9 cellular contexts compared by ENCODE assay signal in the genomic region with DNA sequence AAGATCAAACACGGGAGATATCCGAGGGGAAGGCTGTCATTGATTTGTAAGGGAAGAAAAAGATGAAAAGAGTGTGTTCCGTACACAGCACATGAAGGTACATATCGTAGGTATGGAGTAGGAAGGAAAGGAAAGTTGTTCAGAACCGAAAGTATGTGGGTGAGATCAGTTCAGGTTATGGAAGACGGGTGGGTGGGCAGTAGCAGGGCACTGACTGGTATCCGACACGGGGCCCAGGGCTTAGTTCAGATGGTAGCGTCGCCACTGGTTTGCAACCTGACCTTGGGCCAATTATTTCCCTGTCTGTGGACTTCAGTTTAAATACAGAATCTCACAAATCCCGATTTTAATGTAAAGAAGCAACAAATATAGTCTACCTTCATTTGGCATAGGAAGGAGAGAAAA. TPM values are rescaled to one million over a fixed set of nuclear protein-coding genes. Genes with fewer than 3 reads are reported as not detected.
A peak's percentile ranks its signal among the peaks of the same experiment; 100 is the strongest.
DNase-seq lines count a peak whose midpoint lies in the region; ATAC-seq, FAIRE-seq and TF ChIP-seq lines count a peak whose summit lies in the region.
"Had no signal": no experiment of that assay in that cellular context is flagged by ENCODE, and none has a peak within 500 bp of the region (broad histone marks: within the 10 kb centered on the region; RNA-seq: fewer than 3 reads in every experiment).

No MANE protein-coding gene starts in this region.

- FAIRE-seq in GM19239 (lab: Jason Lieb, UNC) (peak; percentile 90), H1 (lab: Jason Lieb, UNC) (no peak)

- H4K5ac ChIP-seq in H1 (ENCODE audit: insufficient read length, low read depth, low read length) = no peak overlapping the region

- H3K4me1 Mint-ChIP-seq in T-cell = peaks cover 47 to 58% (median 55%) of the 10 kb centered on the region in 3 donors
- peaks cover 25 to 61% (median 39%) of the 10 kb centered on the region in 4 donors for H3K4me1 Mint-ChIP-seq in naive thymus-derived CD8-positive, alpha-beta T cell

- peak overlapping the region; percentile 86 to 88 for H3K27ac Mint-ChIP-seq in T-cell
- H3K27ac Mint-ChIP-seq in naive thymus-derived CD8-positive, alpha-beta T cell = peak overlapping the region; percentile 72 to 97 (median 92)

- H3K4me3 Mint-ChIP-seq in T-cell = peak overlapping the region; percentile 88 to 93 (median 93)
- H3K4me3 Mint-ChIP-seq in naive thymus-derived CD8-positive, alpha-beta T cell = peak overlapping the region; percentile 81 to 98 (median 96)

- no peaks in the 10 kb centered on the region for H3K27me3 Mint-ChIP-seq in T-cell
- no peaks in the 10 kb centered on the region for H3K27me3 Mint-ChIP-seq in naive thymus-derived CD8-positive, alpha-beta T cell

- H3K36me3 ChIP-seq in H1 (ENCODE audit: control insufficient read depth in 2 of 4, insufficient read depth in 4 of 4, low read length in 3 of 4) (no peaks in the 10 kb centered on the region), upper lobe of right lung (peaks cover 4% of the 10 kb centered on the region)

- H3K23me2 ChIP-seq in H1 (ENCODE audit: low read depth, low read length) = peaks cover 8% of the 10 kb centered on the region

- no peaks in the 10 kb centered on the region for H3K79me2 ChIP-seq in H1 (ENCODE audit: control insufficient read depth in 1 of 2, insufficient read depth in 2 of 2, low read length in 2 of 2)

- no peak overlapping the region for H2AFZ ChIP-seq in H1 (ENCODE audit: low read length)

- peaks cover 45 to 75% (median 66%) of the 10 kb centered on the region in 4 experiments for H3K27me3 ChIP-seq in H1 (replicated peaks in 1 of 4; ENCODE audit: control insufficient read depth in 3 of 4, extremely low read depth in 1 of 4, insufficient read depth in 3 of 4, low read length in 3 of 4)
- no peaks in the 10 kb centered on the region for H3K27me3 ChIP-seq in upper lobe of right lung

- peaks cover 6% of the 10 kb centered on the region for H3K36me3 Mint-ChIP-seq in T-cell
- peaks cover 0 to 17% (median 0%) of the 10 kb centered on the region in 3 donors for H3K36me3 Mint-ChIP-seq in naive thymus-derived CD8-positive, alpha-beta T cell

- no peak overlapping the region for H2AK5ac ChIP-seq in H1 (ENCODE audit: low read depth, low read length)

- no peak overlapping the region for H2BK12ac ChIP-seq in H1 (ENCODE audit: low read depth, low read length)

- TF ChIP-seq POLR2A in H1 (IDR thresholded peaks at IDR 0.05; ENCODE audit: control extremely low read depth in 1 of 2, low read depth in 2 of 2, low read length in 2 of 2) = no peak

- H4K8ac ChIP-seq in H1 (ENCODE audit: extremely low read depth, insufficient read depth, low read length) = no peak overlapping the region

- no peak overlapping the region for H2BK15ac ChIP-seq in H1 (ENCODE audit: low read length)

- H3K56ac ChIP-seq in H1 (replicated peaks; ENCODE audit: insufficient read length, low read depth, low read length) = no peak overlapping the region

- no peaks in the 10 kb centered on the region for H3K9me3 Mint-ChIP-seq in T-cell
- H3K9me3 Mint-ChIP-seq in naive thymus-derived CD8-positive, alpha-beta T cell = no peaks in the 10 kb centered on the region

- no peaks in the 10 kb centered on the region for H3K79me1 ChIP-seq in H1 (ENCODE audit: low read depth, low read length)

- no peak for TF ChIP-seq CTCF in H1 (IDR thresholded peaks at IDR 0.05; ENCODE audit: control extremely low read depth in 1 of 3, insufficient read depth in 1 of 3, low read depth in 1 of 3, low read length in 3 of 3)
- no peak for TF ChIP-seq CTCF in upper lobe of right lung (IDR thresholded peaks at IDR 0.05)

- H2BK20ac ChIP-seq in H1 (ENCODE audit: low read length) = no peak overlapping the region

- no peak for TF ChIP-seq RAD21 in H1 (IDR thresholded peaks at IDR 0.05 in 1 of 2, conservative IDR thresholded peaks at IDR 0.05 in 1 of 2; ENCODE audit: low read depth in 2 of 2, low read length in 2 of 2)

- no peak overlapping the region for H2BK120ac ChIP-seq in H1 (replicated peaks; ENCODE audit: low read depth, low read length)

- intact Hi-C loops in upper lobe of right lung (cut with DNase I) = no loop called here

- POLR2A ChIA-PET in T-cell (lab: Charles Lee) = interaction anchor here (0.6 to 0.7 kb wide), 4 partner anchors 8 to 114 kb away, joined by 3 to 8 read pairs (median 4); no protein-coding TSS in a partner anchor
- POLR2A ChIA-PET in H1 (lab: Charles Lee; ENCODE audit: partially characterized antibody) = interaction anchor here (0.9 kb wide), 1 partner anchor 31 kb away, joined by 3 read pairs; no protein-coding TSS in a partner anchor
- POLR2A ChIA-PET in naive thymus-derived CD8-positive, alpha-beta T cell (lab: Charles Lee) = no interaction called here

- H3K9me3 ChIP-seq in H1 (ENCODE audit: insufficient read depth in 2 of 2, low read depth in 1 of 2, low read length in 1 of 2) (no peaks in the 10 kb centered on the region), upper lobe of right lung (no peaks in the 10 kb centered on the region)

- no peak overlapping the region for H4K91ac ChIP-seq in H1 (replicated peaks; ENCODE audit: insufficient read length, low read length)

- no peak overlapping the region for H3K14ac ChIP-seq in H1 (ENCODE audit: insufficient read length)

- no peak overlapping the region for H3K23ac ChIP-seq in H1 (ENCODE audit: insufficient read length)

- H4K20me1 ChIP-seq in H1 (replicated peaks in 1 of 2; ENCODE audit: control insufficient read depth in 1 of 2, insufficient read depth in 2 of 2, low read length in 2 of 2) = peaks cover 5 to 22% of the 10 kb centered on the region in 2 experiments

- peak overlapping the region in 1 of 4 experiments; percentile 30; a peak in 2 of 7 replicates for H3K9ac ChIP-seq in H1 (replicated peaks in 1 of 4; ENCODE audit: extremely low read depth in 1 of 4, low read depth in 3 of 4, low read length in 3 of 4)

- H3K4me1 ChIP-seq in H1 (replicated peaks in 1 of 4; ENCODE audit: control insufficient read depth in 3 of 4, insufficient read depth in 4 of 4, low read length in 3 of 4) = peaks cover 4 to 26% (median 12%) of the 10 kb centered on the region in 4 experiments
- H3K4me1 ChIP-seq in upper lobe of right lung = peaks cover 55% of the 10 kb centered on the region

- H3K18ac ChIP-seq in H1 (ENCODE audit: extremely low read depth, low read length) = no peak overlapping the region

- peak overlapping the region; percentile 37 to 74 (median 65) for H3K4me3 ChIP-seq in H1 (ENCODE audit: extremely low read depth in 1 of 4, insufficient read depth in 2 of 4, low read depth in 3 of 4, low read length in 4 of 4)
- H3K4me3 ChIP-seq in upper lobe of right lung = peak overlapping the region; percentile 78

- CTCF ChIA-PET in T-cell (lab: Charles Lee) = no interaction called here
- CTCF ChIA-PET in H1 (lab: Charles Lee; ENCODE audit: partially characterized antibody) = interaction anchor here (0.8 to 2.4 kb wide), 3 partner anchors 9 to 41 kb away, joined by 3 to 6 read pairs (median 3); no protein-coding TSS in a partner anchor

- 31% methylated on average over 11 of the region's 11 CpGs; no CpG with 5 or more reads in 1 of the 2 experiments for WGBS in H1 (ENCODE audit: extremely low coverage in 1 of 2, insufficient coverage in 1 of 2, insufficient read length in 1 of 2, insufficient replicate concordance in 2 of 2, low coverage in 1 of 2, low lambda C conversion rate in 2 of 2, missing lambda C conversion rate in 1 of 2), 2 experiments

- no peak overlapping the region for H3K27ac ChIP-seq in H1 (ENCODE audit: low read depth, low read length)
- H3K27ac ChIP-seq in upper lobe of right lung = peak overlapping the region; percentile 96

- TF ChIP-seq EP300 in H1 (IDR thresholded peaks at IDR 0.05; ENCODE audit: borderline replicate concordance in 1 of 2, low read depth in 2 of 2, low read length in 2 of 2) = no peak

- ATAC-seq in T-cell (replicated peaks in 1 of 4) (no peak), upper lobe of right lung (peak; percentile 2), HG03175 (IDR thresholded peaks at IDR 0.05; ENCODE audit: unreplicated experiment) (no peak), HG02938 (IDR thresholded peaks at IDR 0.05; ENCODE audit: unreplicated experiment) (no peak), GM19395 (IDR thresholded peaks at IDR 0.05; ENCODE audit: unreplicated experiment) (no peak)
- ATAC-seq in naive thymus-derived CD8-positive, alpha-beta T cell = no peak

- H2BK5ac ChIP-seq in H1 (ENCODE audit: low read depth, low read length) = no peak overlapping the region

- H3K4ac ChIP-seq in H1 (replicated peaks; ENCODE audit: insufficient read length, low read depth, low read length) = no peak overlapping the region

- H3K4me2 ChIP-seq in H1 (ENCODE audit: insufficient read depth in 1 of 2, low read depth in 2 of 2, low read length in 2 of 2) = peak overlapping the region; percentile 54 to 69

- DNase-seq in GM19239 (ENCODE audit: insufficient read length, low spot score) (no peak), T-cell (no peak), H1 (ENCODE audit: low read depth in 1 of 2, low spot score in 2 of 2) (no peak), upper lobe of right lung (no peak)
- DNase-seq in naive thymus-derived CD8-positive, alpha-beta T cell = peak in 1 of 10 donors; percentile 18

TF ChIP-seq in H1, 55 proteins besides CTCF, POLR2A, EP300 and RAD21 (continues in another document):
- TF ChIP-seq EZH2 (IDR thresholded peaks at IDR 0.05; ENCODE audit: low read depth, low read length, severe bottlenecking) (peak; percentile 34), RNF2 (IDR thresholded peaks at IDR 0.05; ENCODE audit: borderline replicate concordance, low read depth, low read length, missing control alignments, poor library complexity, severe bottlenecking) (peak; percentile 64), CHD1 (IDR thresholded peaks at IDR 0.05; ENCODE audit: low read depth, low read length) (no peak), SUZ12 (IDR thresholded peaks at IDR 0.05; ENCODE audit: low read length) (peak; percentile 67; the same call in 1 of the 2 replicates)

RNA-seq across cellular contexts. Expression of a gene that starts 27.8 kb away (rescaled TPM):
- total RNA-seq in T-cell (under 1 TPM in 1 of 5 donors, not detected in 4; 0.26 TPM), upper lobe of right lung (not detected)
- not detected in 2 replicates for total RNA-seq in H1 (2021; fragmentation: NEBNext Ultra II Directional; extraction: Animal tissue kit (Norgen Biotek cat#: 25700))
- not detected in 2 replicates for polyA plus RNA-seq in H1 (2011; rRNA removed)
- not detected for polyA plus RNA-seq in H1 (2011; cell fraction: cytosol; rRNA removed)
- not detected for polyA plus RNA-seq in H1 (2011; cell fraction: nucleus; rRNA removed)
- polyA plus RNA-seq in H1 (2012, experiment 1 of 2) = not detected in 4 replicates
- polyA plus RNA-seq in H1 (2012, experiment 2 of 2) = not detected
- polyA plus RNA-seq in H1 (2013, experiment 1 of 2) = not detected
- polyA plus RNA-seq in H1 (2013, experiment 2 of 2) = not detected
- polyA minus RNA-seq in H1 (2011; rRNA and poly(A)+ RNA removed) = not detected in 2 replicates
- not detected for polyA minus RNA-seq in H1 (2011; cell fraction: cytosol; rRNA and poly(A)+ RNA removed)
- not detected for polyA minus RNA-seq in H1 (2011; cell fraction: nucleus; rRNA and poly(A)+ RNA removed)
- not detected for total RNA-seq in naive thymus-derived CD8-positive, alpha-beta T cell
- not detected for polyA plus RNA-seq in naive thymus-derived CD8-positive, alpha-beta T cell
- total RNA-seq: T-helper 2 cell treated with Interferon-gamma antibody and Interleukin-4, amounts not matched to agents 100 ng/mL and 5 ng/mL, for 36 hours had no signal
